In the genomic region with DNA sequence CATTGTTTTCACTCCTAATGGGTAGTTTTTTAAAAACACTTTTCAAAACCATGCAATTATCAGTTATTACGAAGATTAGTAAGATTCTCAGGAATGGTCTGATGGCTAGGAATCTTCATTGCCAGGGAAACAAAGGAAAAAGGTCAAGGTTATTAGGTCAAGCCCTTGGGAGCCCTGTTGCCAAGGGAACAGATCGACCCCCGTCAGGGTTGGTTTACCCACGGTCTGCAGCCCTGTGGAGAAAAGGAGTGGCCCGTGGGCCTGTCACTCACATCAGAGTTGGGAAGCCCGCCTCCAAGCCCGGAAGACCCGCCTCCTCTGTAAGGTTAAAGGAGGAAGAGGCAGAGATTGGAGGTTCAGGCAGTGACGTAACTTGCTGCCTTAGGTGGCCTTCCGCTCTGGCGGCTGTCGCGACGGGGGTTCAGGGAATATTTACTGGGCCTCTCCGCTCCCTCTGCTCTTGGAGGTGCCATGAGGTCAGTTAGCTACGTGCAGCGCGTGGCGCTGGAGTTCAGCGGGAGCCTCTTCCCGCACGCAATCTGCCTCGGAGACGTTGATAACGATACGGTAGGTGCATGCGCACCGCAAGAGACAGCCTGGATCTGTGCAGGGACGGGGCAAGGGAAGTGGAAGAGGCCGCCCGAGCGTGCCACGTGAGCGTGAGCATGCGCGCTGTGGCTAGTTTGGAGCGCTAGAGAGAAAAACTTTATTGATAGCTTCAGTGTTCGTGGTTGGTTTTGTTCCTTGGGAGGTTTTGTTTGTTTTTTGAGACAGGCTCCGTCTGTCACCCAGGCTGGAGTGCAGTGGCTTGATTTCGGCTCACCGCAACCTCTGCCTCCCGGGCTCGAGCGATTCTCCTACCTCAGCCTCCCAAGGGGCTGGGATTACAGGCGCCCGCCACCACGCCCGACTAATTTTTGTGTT, we compare ENCODE assay signal across 1 cellular context.
A peak's percentile ranks its signal among the peaks of the same experiment; 100 is the strongest.
TF ChIP-seq lines count a peak whose summit lies in the region.

Gene ITFG2 (plus strand): TSS at position 379 of the 924 bp plus-strand sequence. CDS start 93 bp downstream, at position 472.

TF ChIP-seq in K562, 482 proteins besides CTCF, POLR2A, EP300 and RAD21 (continued from another document and continues in another):
- no peak for TF ChIP-seq PHTF2 (CRISPR knock-in tag; IDR thresholded peaks at IDR 0.05)
- TF ChIP-seq KDM5B (IDR thresholded peaks at IDR 0.05; ENCODE audit: insufficient replicate concordance, low read depth, low read length): peak; percentile 91
- no peak for TF ChIP-seq E2F3 (CRISPR knock-in tag; IDR thresholded peaks at IDR 0.05)
- TF ChIP-seq ZNF639 (CRISPR knock-in tag; conservative IDR thresholded peaks at IDR 0.05 in 1 of 2, IDR thresholded peaks at IDR 0.05 in 1 of 2): peak in 1 of 2 experiments; percentile 55; a peak in 1 of 4 replicates
- TF ChIP-seq PML (IDR thresholded peaks at IDR 0.05; ENCODE audit: low read length): peak; percentile 81
- no peak for TF ChIP-seq HDAC6 (IDR thresholded peaks at IDR 0.05; ENCODE audit: low read depth, low read length)
- TF ChIP-seq, protein P1, sequence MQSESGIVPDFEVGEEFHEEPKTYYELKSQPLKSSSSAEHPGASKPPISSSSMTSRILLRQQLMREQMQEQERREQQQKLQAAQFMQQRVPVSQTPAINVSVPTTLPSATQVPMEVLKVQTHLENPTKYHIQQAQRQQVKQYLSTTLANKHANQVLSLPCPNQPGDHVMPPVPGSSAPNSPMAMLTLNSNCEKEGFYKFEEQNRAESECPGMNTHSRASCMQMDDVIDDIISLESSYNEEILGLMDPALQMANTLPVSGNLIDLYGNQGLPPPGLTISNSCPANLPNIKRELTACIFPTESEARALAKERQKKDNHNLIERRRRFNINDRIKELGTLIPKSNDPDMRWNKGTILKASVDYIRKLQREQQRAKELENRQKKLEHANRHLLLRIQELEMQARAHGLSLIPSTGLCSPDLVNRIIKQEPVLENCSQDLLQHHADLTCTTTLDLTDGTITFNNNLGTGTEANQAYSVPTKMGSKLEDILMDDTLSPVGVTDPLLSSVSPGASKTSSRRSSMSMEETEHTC (IDR thresholded peaks at IDR 0.05): no peak
- no peak for TF ChIP-seq BRD9 (IDR thresholded peaks at IDR 0.05; ENCODE audit: low read depth, partially characterized antibody)
- no peak for TF ChIP-seq ZNF134 (CRISPR knock-in tag; conservative IDR thresholded peaks at IDR 0.05)
- TF ChIP-seq MEIS2 (IDR thresholded peaks at IDR 0.05; ENCODE audit: partially characterized antibody): peak; percentile 65
- TF ChIP-seq GABPA (tag; conservative IDR thresholded peaks at IDR 0.05; ENCODE audit: low read depth): peak; percentile 94
- TF ChIP-seq FOXA1 (IDR thresholded peaks at IDR 0.05; ENCODE audit: borderline replicate concordance): no peak
- TF ChIP-seq PTTG1 (tag; IDR thresholded peaks at IDR 0.05; ENCODE audit: low read depth): no peak
- TF ChIP-seq, protein P2, sequence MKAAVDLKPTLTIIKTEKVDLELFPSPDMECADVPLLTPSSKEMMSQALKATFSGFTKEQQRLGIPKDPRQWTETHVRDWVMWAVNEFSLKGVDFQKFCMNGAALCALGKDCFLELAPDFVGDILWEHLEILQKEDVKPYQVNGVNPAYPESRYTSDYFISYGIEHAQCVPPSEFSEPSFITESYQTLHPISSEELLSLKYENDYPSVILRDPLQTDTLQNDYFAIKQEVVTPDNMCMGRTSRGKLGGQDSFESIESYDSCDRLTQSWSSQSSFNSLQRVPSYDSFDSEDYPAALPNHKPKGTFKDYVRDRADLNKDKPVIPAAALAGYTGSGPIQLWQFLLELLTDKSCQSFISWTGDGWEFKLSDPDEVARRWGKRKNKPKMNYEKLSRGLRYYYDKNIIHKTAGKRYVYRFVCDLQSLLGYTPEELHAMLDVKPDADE (conservative IDR thresholded peaks at IDR 0.05; ENCODE audit: control insufficient read depth, low read depth, low read length): peak; percentile 78; the same call in 1 of the 2 replicates
- TF ChIP-seq GTF2F1 (IDR thresholded peaks at IDR 0.05; ENCODE audit: low read depth, low read length): peak; percentile 27; the same call in 1 of the 2 replicates
- TF ChIP-seq, protein P3, sequence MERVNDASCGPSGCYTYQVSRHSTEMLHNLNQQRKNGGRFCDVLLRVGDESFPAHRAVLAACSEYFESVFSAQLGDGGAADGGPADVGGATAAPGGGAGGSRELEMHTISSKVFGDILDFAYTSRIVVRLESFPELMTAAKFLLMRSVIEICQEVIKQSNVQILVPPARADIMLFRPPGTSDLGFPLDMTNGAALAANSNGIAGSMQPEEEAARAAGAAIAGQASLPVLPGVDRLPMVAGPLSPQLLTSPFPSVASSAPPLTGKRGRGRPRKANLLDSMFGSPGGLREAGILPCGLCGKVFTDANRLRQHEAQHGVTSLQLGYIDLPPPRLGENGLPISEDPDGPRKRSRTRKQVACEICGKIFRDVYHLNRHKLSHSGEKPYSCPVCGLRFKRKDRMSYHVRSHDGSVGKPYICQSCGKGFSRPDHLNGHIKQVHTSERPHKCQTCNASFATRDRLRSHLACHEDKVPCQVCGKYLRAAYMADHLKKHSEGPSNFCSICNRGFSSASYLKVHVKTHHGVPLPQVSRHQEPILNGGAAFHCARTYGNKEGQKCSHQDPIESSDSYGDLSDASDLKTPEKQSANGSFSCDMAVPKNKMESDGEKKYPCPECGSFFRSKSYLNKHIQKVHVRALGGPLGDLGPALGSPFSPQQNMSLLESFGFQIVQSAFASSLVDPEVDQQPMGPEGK (CRISPR knock-in tag; IDR thresholded peaks at IDR 0.05; ENCODE audit: borderline replicate concordance): no peak
- TF ChIP-seq TFAM (CRISPR knock-in tag; conservative IDR thresholded peaks at IDR 0.05): no peak
- peak; percentile 86 for TF ChIP-seq ATF3 (IDR thresholded peaks at IDR 0.05)
- no peak for TF ChIP-seq ATF3 (CRISPR knock-in tag; conservative IDR thresholded peaks at IDR 0.05)
- peak; percentile 85 for TF ChIP-seq ZZZ3 (IDR thresholded peaks at IDR 0.05)
- no peak for TF ChIP-seq HNRNPH1 (optimal IDR thresholded peaks at IDR 0.05; ENCODE audit: low read depth, low read length)
- peak; percentile 70 for TF ChIP-seq ETV1 (tag; conservative IDR thresholded peaks at IDR 0.05; ENCODE audit: low read depth)
- peak; percentile 97 for TF ChIP-seq RBFOX2 (IDR thresholded peaks at IDR 0.05; ENCODE audit: low read depth, low read length)
- TF ChIP-seq ZNF184 (CRISPR knock-in tag; IDR thresholded peaks at IDR 0.05): no peak
- TF ChIP-seq ZNF232 (CRISPR knock-in tag; IDR thresholded peaks at IDR 0.05): 0 out of 2 replicates have a peak, but pooled peaks have one; percentile 13
- no peak for TF ChIP-seq ZNF584 (CRISPR knock-in tag; IDR thresholded peaks at IDR 0.05; ENCODE audit: low read depth)
- TF ChIP-seq HNRNPLL (IDR thresholded peaks at IDR 0.05; ENCODE audit: low read depth, low read length, poor library complexity, severe bottlenecking): peak; percentile 76
- TF ChIP-seq ATF7 (IDR thresholded peaks at IDR 0.05): peak; percentile 97
- TF ChIP-seq NFATC3 (IDR thresholded peaks at IDR 0.05): no peak
- TF ChIP-seq, protein P4, sequence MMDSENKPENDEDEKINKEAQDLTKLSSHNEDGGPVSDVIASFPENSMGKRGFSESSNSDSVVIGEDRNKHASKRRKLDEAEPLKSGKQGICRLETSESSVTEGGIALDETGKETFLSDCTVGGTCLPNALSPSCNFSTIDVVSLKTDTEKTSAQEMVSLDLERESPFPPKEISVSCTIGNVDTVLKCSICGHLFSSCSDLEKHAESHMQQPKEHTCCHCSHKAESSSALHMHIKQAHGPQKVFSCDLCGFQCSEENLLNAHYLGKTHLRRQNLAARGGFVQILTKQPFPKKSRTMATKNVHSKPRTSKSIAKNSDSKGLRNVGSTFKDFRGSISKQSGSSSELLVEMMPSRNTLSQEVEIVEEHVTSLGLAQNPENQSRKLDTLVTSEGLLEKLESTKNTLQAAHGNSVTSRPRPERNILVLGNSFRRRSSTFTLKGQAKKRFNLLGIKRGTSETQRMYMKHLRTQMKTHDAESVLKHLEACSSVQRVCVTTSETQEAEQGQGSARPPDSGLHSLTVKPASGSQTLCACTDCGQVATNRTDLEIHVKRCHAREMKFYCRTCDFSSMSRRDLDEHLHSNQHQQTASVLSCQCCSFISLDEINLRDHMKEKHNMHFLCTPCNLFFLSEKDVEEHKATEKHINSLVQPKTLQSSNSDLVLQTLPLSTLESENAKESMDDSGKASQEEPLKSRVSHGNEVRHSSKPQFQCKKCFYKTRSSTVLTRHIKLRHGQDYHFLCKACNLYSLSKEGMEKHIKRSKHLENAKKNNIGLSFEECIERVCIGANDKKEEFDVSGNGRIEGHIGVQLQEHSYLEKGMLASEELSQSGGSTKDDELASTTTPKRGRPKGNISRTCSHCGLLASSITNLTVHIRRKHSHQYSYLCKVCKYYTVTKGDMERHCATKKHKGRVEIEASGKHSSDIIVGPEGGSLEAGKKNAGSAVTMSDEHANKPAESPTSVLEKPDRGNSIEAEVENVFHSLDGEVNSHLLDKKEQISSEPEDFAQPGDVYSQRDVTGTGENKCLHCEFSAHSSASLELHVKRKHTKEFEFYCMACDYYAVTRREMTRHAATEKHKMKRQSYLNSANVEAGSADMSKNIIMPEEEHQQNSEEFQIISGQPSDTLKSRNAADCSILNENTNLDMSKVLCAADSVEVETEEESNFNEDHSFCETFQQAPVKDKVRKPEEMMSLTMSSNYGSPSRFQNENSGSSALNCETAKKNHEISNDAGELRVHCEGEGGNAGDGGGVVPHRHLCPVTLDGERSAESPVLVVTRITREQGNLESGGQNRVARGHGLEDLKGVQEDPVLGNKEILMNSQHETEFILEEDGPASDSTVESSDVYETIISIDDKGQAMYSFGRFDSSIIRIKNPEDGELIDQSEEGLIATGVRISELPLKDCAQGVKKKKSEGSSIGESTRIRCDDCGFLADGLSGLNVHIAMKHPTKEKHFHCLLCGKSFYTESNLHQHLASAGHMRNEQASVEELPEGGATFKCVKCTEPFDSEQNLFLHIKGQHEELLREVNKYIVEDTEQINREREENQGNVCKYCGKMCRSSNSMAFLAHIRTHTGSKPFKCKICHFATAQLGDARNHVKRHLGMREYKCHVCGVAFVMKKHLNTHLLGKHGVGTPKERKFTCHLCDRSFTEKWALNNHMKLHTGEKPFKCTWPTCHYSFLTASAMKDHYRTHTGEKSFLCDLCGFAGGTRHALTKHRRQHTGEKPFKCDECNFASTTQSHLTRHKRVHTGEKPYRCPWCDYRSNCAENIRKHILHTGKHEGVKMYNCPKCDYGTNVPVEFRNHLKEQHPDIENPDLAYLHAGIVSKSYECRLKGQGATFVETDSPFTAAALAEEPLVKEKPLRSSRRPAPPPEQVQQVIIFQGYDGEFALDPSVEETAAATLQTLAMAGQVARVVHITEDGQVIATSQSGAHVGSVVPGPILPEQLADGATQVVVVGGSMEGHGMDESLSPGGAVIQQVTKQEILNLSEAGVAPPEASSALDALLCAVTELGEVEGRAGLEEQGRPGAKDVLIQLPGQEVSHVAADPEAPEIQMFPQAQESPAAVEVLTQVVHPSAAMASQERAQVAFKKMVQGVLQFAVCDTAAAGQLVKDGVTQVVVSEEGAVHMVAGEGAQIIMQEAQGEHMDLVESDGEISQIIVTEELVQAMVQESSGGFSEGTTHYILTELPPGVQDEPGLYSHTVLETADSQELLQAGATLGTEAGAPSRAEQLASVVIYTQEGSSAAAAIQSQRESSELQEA (IDR thresholded peaks at IDR 0.05; ENCODE audit: low read depth): no peak
- no peak for TF ChIP-seq CHD4 (IDR thresholded peaks at IDR 0.05; ENCODE audit: insufficient read depth, insufficient replicate concordance, low read depth, low read length, poor library complexity, severe bottlenecking)
- TF ChIP-seq CBX8 (IDR thresholded peaks at IDR 0.05; ENCODE audit: borderline replicate concordance, extremely low read depth, low read depth, low read length, poor library complexity, severe bottlenecking): no peak
- TF ChIP-seq SAP30 (IDR thresholded peaks at IDR 0.05; ENCODE audit: borderline replicate concordance, insufficient read depth, low read depth, low read length, poor library complexity, severe bottlenecking): peak; percentile 57
- TF ChIP-seq DNMT1 (IDR thresholded peaks at IDR 0.05): no peak
- peak; percentile 88 for TF ChIP-seq CXXC5 (CRISPR knock-in tag; IDR thresholded peaks at IDR 0.05)
- no peak for TF ChIP-seq SMAD1 (IDR thresholded peaks at IDR 0.05; ENCODE audit: low read depth, low read length, partially characterized antibody)
